Comparison of ENCODE assay signal across 8 cellular contexts in genomic region chr10:119165171-119166110, GRCh38. TPM values are rescaled to one million over a fixed set of nuclear protein-coding genes. Genes with fewer than 3 reads are reported as not detected.
DNase-seq lines count a peak whose midpoint lies in the region; ATAC-seq and TF ChIP-seq lines count a peak whose summit lies in the region.

A gene with protein sequence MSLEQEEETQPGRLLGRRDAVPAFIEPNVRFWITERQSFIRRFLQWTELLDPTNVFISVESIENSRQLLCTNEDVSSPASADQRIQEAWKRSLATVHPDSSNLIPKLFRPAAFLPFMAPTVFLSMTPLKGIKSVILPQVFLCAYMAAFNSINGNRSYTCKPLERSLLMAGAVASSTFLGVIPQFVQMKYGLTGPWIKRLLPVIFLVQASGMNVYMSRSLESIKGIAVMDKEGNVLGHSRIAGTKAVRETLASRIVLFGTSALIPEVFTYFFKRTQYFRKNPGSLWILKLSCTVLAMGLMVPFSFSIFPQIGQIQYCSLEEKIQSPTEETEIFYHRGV (minus strand): TSS chr10:119165714. CDS start chr10:119165647, 67 bp downstream.

- H3K27ac ChIP-seq in SK-N-MC (no peak within 1 kb of the TSS), ovary (peak within 1 kb of the TSS; percentile 78 to 92), thymus (ENCODE audit: low read depth) (peak within 1 kb of the TSS; percentile 83)

- peaks cover 37% of the 10 kb centered on the region for H3K36me3 Mint-ChIP-seq in activated naive CD4-positive, alpha-beta T cell treated with anti-CD3 and anti-CD28 coated beads for 36 hours (ENCODE audit: low read depth)
- H3K36me3 Mint-ChIP-seq in glutamatergic neuron (ENCODE audit: unreplicated experiment) = no peaks in the 10 kb centered on the region

- DNase-seq in ELF-1 (ENCODE audit: low read depth, low spot score) = peak; percentile 69
- DNase-seq in HuH-7.5 (ENCODE audit: low spot score) = peak; percentile 61
- DNase-seq in SK-N-MC (ENCODE audit: low read depth, low spot score) = no peak
- DNase-seq in activated naive CD4-positive, alpha-beta T cell treated with anti-CD3 and anti-CD28 coated beads for 36 hours = peak; percentile 75
- DNase-seq in glutamatergic neuron = peak; percentile 66
- DNase-seq in ovary = peak; percentile 76 to 86 (median 79)

- no peak for TF ChIP-seq EP300 in ovary (IDR thresholded peaks at IDR 0.05)

- 0 to 1% (median 1%) methylated on average over 54 to 90 of the region's 90 CpGs for WGBS in ovary, 3 donors
- WGBS in thymus = 2% methylated on average over 90 of the region's 90 CpGs

- H3K27ac Mint-ChIP-seq in activated naive CD4-positive, alpha-beta T cell treated with anti-CD3 and anti-CD28 coated beads for 36 hours = peak within 1 kb of the TSS; percentile 85
- H3K27ac Mint-ChIP-seq in glutamatergic neuron (ENCODE audit: unreplicated experiment) = peak within 1 kb of the TSS; percentile 24

- peaks cover 2% of the 10 kb centered on the region for H3K4me1 ChIP-seq in ovary (ENCODE audit: insufficient read depth)
- peaks cover 4% of the 10 kb centered on the region for H3K4me1 ChIP-seq in thymus (ENCODE audit: control insufficient read depth, insufficient read depth, low read length)

- no peaks in the 10 kb centered on the region for H3K27me3 Mint-ChIP-seq in activated naive CD4-positive, alpha-beta T cell treated with anti-CD3 and anti-CD28 coated beads for 36 hours (ENCODE audit: low read depth)
- no peaks in the 10 kb centered on the region for H3K27me3 Mint-ChIP-seq in glutamatergic neuron (ENCODE audit: unreplicated experiment)

- TF ChIP-seq POLR2A in ovary (IDR thresholded peaks at IDR 0.05) = peak; percentile 76

- H3K27me3 ChIP-seq in ovary (no peaks in the 10 kb centered on the region), thymus (ENCODE audit: control insufficient read depth, insufficient read depth) (no peaks in the 10 kb centered on the region)

- intact Hi-C loops in activated naive CD4-positive, alpha-beta T cell treated with anti-CD3 and anti-CD28 coated beads for 36 hours (cut with micrococcal nuclease) = loop anchor here (1.0 kb wide), 5 partner anchors 13 to 136 kb away; partner anchors contain the start of genes DENND10, EIF3A, NANOS1 and PRDX3
- intact Hi-C loops in ovary (cut with DNase I) = loop anchor here in 1 of 4 donors (10.0 kb wide), 1 partner anchor 61 kb away; the partner anchor contains the start of gene DENND10

- peak; percentile 86 for ATAC-seq in GM21515 (IDR thresholded peaks at IDR 0.05; ENCODE audit: unreplicated experiment)

- H3K4me3 Mint-ChIP-seq in activated naive CD4-positive, alpha-beta T cell treated with anti-CD3 and anti-CD28 coated beads for 36 hours = peak within 1 kb of the TSS; percentile 83
- peak within 1 kb of the TSS; percentile 87 for H3K4me3 Mint-ChIP-seq in glutamatergic neuron (ENCODE audit: unreplicated experiment)

- TF ChIP-seq CTCF in glutamatergic neuron (IDR thresholded peaks at IDR 0.05; ENCODE audit: partially characterized antibody, unreplicated experiment) (no peak), ovary (IDR thresholded peaks at IDR 0.05) (peak in 1 of 3 donors; percentile 15)

- H3K4me3 ChIP-seq in SK-N-MC = peak within 1 kb of the TSS; percentile 81
- H3K4me3 ChIP-seq in ovary = peak within 1 kb of the TSS; percentile 71
- H3K4me3 ChIP-seq in thymus (ENCODE audit: low read length) = peak within 1 kb of the TSS; percentile 88

- CTCF ChIA-PET in activated naive CD4-positive, alpha-beta T cell treated with anti-CD3 and anti-CD28 coated beads for 36 hours (lab: Charles Lee) = interaction anchor here (0.6 to 1.8 kb wide), 4 partner anchors 32 to 41 kb away, joined by 3 to 4 read pairs (median 4); partner anchors contain the start of gene GRK5

- H3K36me3 ChIP-seq in SK-N-MC (ENCODE audit: insufficient read depth, low read length) = peaks cover 17% of the 10 kb centered on the region; the same call in 1 of the 2 replicates
- H3K36me3 ChIP-seq in ovary = no peaks in the 10 kb centered on the region
- H3K36me3 ChIP-seq in thymus (ENCODE audit: control insufficient read depth, insufficient read depth) = peaks cover 17% of the 10 kb centered on the region

- H3K9me3 Mint-ChIP-seq in activated naive CD4-positive, alpha-beta T cell treated with anti-CD3 and anti-CD28 coated beads for 36 hours = no peaks in the 10 kb centered on the region
- peaks cover 7% of the 10 kb centered on the region for H3K9me3 Mint-ChIP-seq in glutamatergic neuron (ENCODE audit: unreplicated experiment)

- H3K9me3 ChIP-seq in SK-N-MC (ENCODE audit: low read depth, low read length) (no peaks in the 10 kb centered on the region), ovary (no peaks in the 10 kb centered on the region), thymus (ENCODE audit: control insufficient read depth) (no peaks in the 10 kb centered on the region)

- H3K4me1 Mint-ChIP-seq in activated naive CD4-positive, alpha-beta T cell treated with anti-CD3 and anti-CD28 coated beads for 36 hours (ENCODE audit: low read depth) = peaks cover 42% of the 10 kb centered on the region
- peaks cover 13% of the 10 kb centered on the region for H3K4me1 Mint-ChIP-seq in glutamatergic neuron (ENCODE audit: low read depth, unreplicated experiment)

- peak within 1 kb of the TSS; percentile 83 for H3K9ac ChIP-seq in SK-N-MC (ENCODE audit: insufficient read length)

RNA-seq across cellular contexts. Expression of the gene that starts here (rescaled TPM):
- 10 to 100 TPM; 46.1 to 51.7 TPM for total RNA-seq in activated naive CD4-positive, alpha-beta T cell treated with anti-CD3 and anti-CD28 coated beads for 36 hours
- total RNA-seq in glutamatergic neuron (ENCODE audit: unreplicated experiment) (12.2 TPM), ovary (10 to 100 TPM; 11.8 to 54.9 (median 18.5) TPM)
- polyA plus RNA-seq in ovary (10 to 100 TPM; 18.9 to 25.8 TPM), thymus (31.0 TPM)
